In the genomic region with DNA sequence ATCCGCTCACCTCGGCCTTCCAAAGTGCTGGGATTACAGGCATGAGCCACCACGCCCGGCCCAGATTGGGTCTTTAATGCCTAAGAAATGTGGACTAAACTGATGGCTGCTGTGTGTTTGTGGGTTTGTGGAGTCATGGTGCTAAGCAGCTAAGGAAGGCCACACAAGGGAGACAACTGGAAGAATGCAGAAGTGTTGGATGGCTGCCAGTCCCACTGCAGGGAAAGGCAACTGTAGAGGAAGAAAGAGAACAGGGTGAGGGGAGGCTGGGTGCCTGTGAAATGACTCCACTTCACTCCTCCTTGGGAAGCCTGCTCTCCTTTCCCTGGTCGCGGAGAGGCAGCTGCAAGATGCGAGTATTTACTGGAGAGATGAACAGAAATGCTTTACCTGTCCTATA, we compare ENCODE assay signal across 12 cellular contexts. TPM values are rescaled to one million over a fixed set of nuclear protein-coding genes. Genes with fewer than 3 reads are reported as not detected.
DNase-seq lines count a peak whose midpoint lies in the region; TF ChIP-seq lines count a peak whose summit lies in the region.
"Had no signal": no experiment of that assay in that cellular context is flagged by ENCODE, and none has a peak within 500 bp of the region (broad histone marks: within the 10 kb centered on the region; RNA-seq: fewer than 3 reads in every experiment).

No MANE protein-coding gene starts in this region.

- no peak for TF ChIP-seq POLR2A in lower leg skin (IDR thresholded peaks at IDR 0.05)

- H3K9me3 ChIP-seq in mammary epithelial cell (replicated peaks; ENCODE audit: insufficient read depth, low read length), result no peaks in the 10 kb centered on the region
- H3K9me3 ChIP-seq in MG63, result no peaks in the 10 kb centered on the region

- no peaks in the 10 kb centered on the region for H3K79me2 ChIP-seq in mammary epithelial cell (ENCODE audit: insufficient read depth, low read length)

- H3K4me3 ChIP-seq in mammary epithelial cell (replicated peaks in 1 of 3; ENCODE audit: insufficient read depth in 1 of 3, low read depth in 2 of 3, low read length in 3 of 3) (no peak overlapping the region), lower leg skin (ENCODE audit: low read depth, poor library complexity, severe bottlenecking) (no peak overlapping the region), MG63 (no peak overlapping the region)

- H3K27ac ChIP-seq in mammary epithelial cell (ENCODE audit: insufficient read depth, low read depth, low read length), result no peak overlapping the region
- H3K27ac ChIP-seq: C4-2B had no signal

- no peak for TF ChIP-seq CTCF in mammary epithelial cell (conservative IDR thresholded peaks at IDR 0.05 in 1 of 2, IDR thresholded peaks at IDR 0.05 in 1 of 2; ENCODE audit: extremely low read depth in 1 of 2, insufficient read depth in 1 of 2, low read depth in 1 of 2, low read length in 2 of 2)
- no peak for TF ChIP-seq CTCF in lower leg skin (IDR thresholded peaks at IDR 0.05)

- CTCF ChIA-PET in mammary epithelial cell (lab: Charles Lee; ENCODE audit: low non-redundant PET), result interaction anchor here (0.9 kb wide), 1 partner anchor 45 kb away, joined by 7 read pairs; no protein-coding TSS in a partner anchor

- no peak overlapping the region for H2AFZ ChIP-seq in mammary epithelial cell (ENCODE audit: low read depth, low read length)

- dilution Hi-C loops in mammary epithelial cell (cut with HindIII; ENCODE audit: low sequenced_read_pairs), result no loop called here

- in situ Hi-C loops in mammary epithelial cell (cut with MboI; ENCODE audit: low sequenced_read_pairs in 2 of 2), result no loop called here
- in situ Hi-C loops in G401 (cut with HindIII; ENCODE audit: low sequenced_read_pairs), result no loop called here

- DNase-seq in AG08396 (ENCODE audit: low spot score) (peak; percentile 49), LHCN-M2 (ENCODE audit: low read depth) (peak; percentile 67), mammary epithelial cell (peak; percentile 18), lower leg skin (ENCODE audit: low spot score in 2 of 2) (peak; percentile 34 to 86), MG63 (no peak), hippocampal formation (lab: John Stamatoyannopoulos, UW) (no peak), G401 (ENCODE audit: low spot score) (no peak)
- no peak for DNase-seq in activated CD4-positive, CD25-positive, alpha-beta regulatory T cell treated with anti-CD3 and anti-CD28 coated beads, Interleukin-2, amount 50 U/mL, for 72 hours
- DNase-seq: activated CD8-positive, alpha-beta memory T cell treated with anti-CD3 and anti-CD28 coated beads for 24 hours; NCI-H1105; SHP77 had no signal

- intact Hi-C loops in mammary epithelial cell (cut with micrococcal nuclease), result no loop called here
- intact Hi-C loops in lower leg skin (cut with DNase I; ENCODE audit: low total_unique reads), result no loop called here

- no peaks in the 10 kb centered on the region for H3K27me3 ChIP-seq in mammary epithelial cell (ENCODE audit: insufficient read depth, low read length)
- H3K27me3 ChIP-seq in MG63, result no peaks in the 10 kb centered on the region

- peaks cover 11% of the 10 kb centered on the region for H3K4me1 ChIP-seq in mammary epithelial cell (ENCODE audit: insufficient read depth, low read length)

- H3K9ac ChIP-seq in mammary epithelial cell (ENCODE audit: insufficient read depth, low read length), result no peak overlapping the region

- no TSS peak for BruUV-seq in mammary epithelial cell (replicated peaks; lab: Mats Ljungman, UMichigan)

- no peak overlapping the region for H3K4me2 ChIP-seq in mammary epithelial cell (ENCODE audit: insufficient read depth, low read depth, low read length)

- H3K36me3 ChIP-seq in mammary epithelial cell (ENCODE audit: insufficient read depth, low read length) (no peaks in the 10 kb centered on the region), MG63 (no peaks in the 10 kb centered on the region)

- H4K20me1 ChIP-seq in mammary epithelial cell (ENCODE audit: insufficient read depth, low read length), result no peaks in the 10 kb centered on the region

- over 99% methylated on average over 7 of the region's 7 CpGs for WGBS in mammary epithelial cell (ENCODE audit: low coverage, missing lambda C conversion rate)
- WGBS in lower leg skin, 2 donors, result 92 to 97% methylated on average over 7 of the region's 7 CpGs

RNA-seq across cellular contexts. Expression of gene SIAH1, which starts 23.5 kb away (rescaled TPM):
- total RNA-seq in LHCN-M2 (2014; rRNA removed), result 14.6 and 17.3 TPM in 2 replicates
- 7.7 TPM for polyA plus RNA-seq in LHCN-M2 (2012)
- total RNA-seq in mammary epithelial cell, result 10 to 100 TPM; 22.3 to 46.0 TPM
- polyA plus RNA-seq in mammary epithelial cell, result 10.9 TPM
- polyA minus RNA-seq in mammary epithelial cell, result 21.2 TPM
- total RNA-seq in lower leg skin, result 10 to 100 TPM; 20.6 to 37.6 (median 34.4) TPM
- total RNA-seq in MG63 (2014; rRNA removed; shearing (Covaris generic); ENCODE audit: low replicate concordance), result 7.7 and 8.6 TPM in 2 replicates
- total RNA-seq in G401 (2014; rRNA removed; shearing (Covaris generic)), result 11.1 and 21.3 TPM in 2 replicates

Comparison
In these comparisons a context has a peak if more than half of its experiments do, and no peak if none do; other contexts are left out.
1. DNase-seq: peak in AG08396 (single experiment), LHCN-M2 (single experiment), mammary epithelial cell (single experiment) and lower leg skin (2 of 2); none in MG63 (single experiment), activated CD4-positive, CD25-positive, alpha-beta regulatory T cell treated with anti-CD3 and anti-CD28 coated beads, Interleukin-2, amount 50 U/mL, for 72 hours (single experiment), hippocampal formation (0 of 2) and G401 (single experiment).